9 cellular contexts compared by ENCODE assay signal in the genomic region with DNA sequence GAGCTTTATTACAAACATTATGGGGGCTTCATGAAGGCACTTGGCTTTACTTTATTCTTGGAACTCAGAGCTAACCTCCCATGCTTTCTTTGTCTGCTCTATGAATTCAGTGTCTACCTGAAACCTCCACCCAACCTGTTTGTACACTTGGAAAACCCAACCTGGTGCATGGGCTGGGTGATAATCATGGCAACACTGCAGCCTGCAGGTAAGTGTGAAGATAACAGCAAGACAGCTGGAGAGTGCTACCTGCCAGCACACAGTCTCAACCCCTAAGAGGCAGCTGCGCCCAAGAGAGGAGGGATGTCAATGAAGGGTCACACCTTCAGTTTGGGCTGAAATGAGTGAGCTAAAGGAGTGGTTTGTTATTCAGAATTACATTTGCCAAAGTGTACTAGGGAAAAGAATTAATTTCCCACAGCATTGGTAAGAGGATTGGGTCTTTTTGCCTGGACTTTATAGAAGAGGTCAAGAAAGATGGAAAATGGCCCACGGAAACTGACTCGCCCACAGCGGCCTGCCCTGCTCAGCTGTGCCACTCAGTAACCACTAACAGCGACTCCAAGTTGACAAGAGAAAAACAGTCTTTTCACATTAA. TPM values are rescaled to one million over a fixed set of nuclear protein-coding genes. Genes with fewer than 3 reads are reported as not detected.
DNase-seq lines count a peak whose midpoint lies in the region; ATAC-seq and TF ChIP-seq lines count a peak whose summit lies in the region.
"Had no signal": no experiment of that assay in that cellular context is flagged by ENCODE, and none has a peak within 500 bp of the region (broad histone marks: within the 10 kb centered on the region; RNA-seq: fewer than 3 reads in every experiment).

No MANE protein-coding gene starts in this region.

- no peak overlapping the region for H4K91ac ChIP-seq in trophoblast cell (ENCODE audit: low read depth, low read length)

- no peak overlapping the region for H2BK5ac ChIP-seq in trophoblast cell (ENCODE audit: low read depth, low read length, poor library complexity)

- no peak overlapping the region for H4K8ac ChIP-seq in trophoblast cell (ENCODE audit: low read depth, low read length)

- no peak overlapping the region for H3K14ac ChIP-seq in trophoblast cell (ENCODE audit: low read length)

- ATAC-seq in HG03565 (IDR thresholded peaks at IDR 0.05; ENCODE audit: unreplicated experiment) = no peak

- H3K36me3 ChIP-seq in trophoblast cell (ENCODE audit: control insufficient read depth in 1 of 2, insufficient read depth in 2 of 2, low read length in 2 of 2) = no peaks in the 10 kb centered on the region
- H3K36me3 ChIP-seq in effector memory CD4-positive, alpha-beta T cell (ENCODE audit: control insufficient read depth, insufficient read depth, low read length) = no peaks in the 10 kb centered on the region

- no peak overlapping the region for H3K18ac ChIP-seq in trophoblast cell (ENCODE audit: low read length)

- no peak overlapping the region for H3K9ac ChIP-seq in trophoblast cell (ENCODE audit: low read length)

- H2BK120ac ChIP-seq in trophoblast cell (ENCODE audit: insufficient read depth, low read length, poor library complexity) = no peak overlapping the region

- no peak overlapping the region for H3K23ac ChIP-seq in trophoblast cell (ENCODE audit: low read length)

- no peak overlapping the region for H2BK12ac ChIP-seq in trophoblast cell (ENCODE audit: low read length)

- no peaks in the 10 kb centered on the region for H3K79me1 ChIP-seq in trophoblast cell (ENCODE audit: low read length)

- H3K4me1 ChIP-seq in trophoblast cell (ENCODE audit: control insufficient read depth in 1 of 2, insufficient read depth in 2 of 2, low read length in 2 of 2) = peaks cover 5 to 6% of the 10 kb centered on the region in 2 experiments
- H3K4me1 ChIP-seq in effector memory CD4-positive, alpha-beta T cell (ENCODE audit: control insufficient read depth, insufficient read depth, low read length, poor library complexity, severe bottlenecking) = no peaks in the 10 kb centered on the region

- no peak overlapping the region for H3K4me2 ChIP-seq in trophoblast cell (ENCODE audit: low read length)

- WGBS in trophoblast cell (ENCODE audit: extremely low coverage, insufficient coverage, insufficient read length) = no CpG with 5 or more reads among the region's 5 CpGs

- no peak overlapping the region for H2AK5ac ChIP-seq in trophoblast cell (ENCODE audit: low read length)

- H3K27me3 ChIP-seq in trophoblast cell (ENCODE audit: insufficient read depth, low read length) = no peaks in the 10 kb centered on the region
- H3K27me3 ChIP-seq in effector memory CD4-positive, alpha-beta T cell (replicated peaks; ENCODE audit: control insufficient read depth, insufficient read depth, low read length, poor library complexity, severe bottlenecking) = no peaks in the 10 kb centered on the region

- H3K9me3 ChIP-seq in trophoblast cell (ENCODE audit: insufficient read depth, low read depth, low read length) = no peaks in the 10 kb centered on the region
- H3K9me3 ChIP-seq in effector memory CD4-positive, alpha-beta T cell (ENCODE audit: control insufficient read depth, low read length) = no peaks in the 10 kb centered on the region

- no peak overlapping the region for H4K12ac ChIP-seq in trophoblast cell (ENCODE audit: low read depth, low read length)

- DNase-seq in NCI-H226 (peak; percentile 42), epithelial cell of esophagus (ENCODE audit: low read depth) (peak; percentile 93), trophoblast cell (peak; percentile 78 to 91), SK-N-DZ (ENCODE audit: low spot score) (no peak), NCI-H128 (lab: John Stamatoyannopoulos, UW; ENCODE audit: unreplicated experiment) (no peak)
- no peak for DNase-seq in effector memory CD4-positive, alpha-beta T cell
- DNase-seq: midbrain had no signal

- H2AFZ ChIP-seq in trophoblast cell (ENCODE audit: insufficient read depth, low read length, poor library complexity) = no peak overlapping the region

- H3K79me2 ChIP-seq in trophoblast cell (ENCODE audit: control insufficient read depth, insufficient read depth, low read length, poor library complexity) = no peaks in the 10 kb centered on the region

- H3K4me3 ChIP-seq in epithelial cell of esophagus (ENCODE audit: low read length) = no peak overlapping the region
- no peak overlapping the region for H3K4me3 ChIP-seq in trophoblast cell (ENCODE audit: low read depth, low read length)
- no peak overlapping the region for H3K4me3 ChIP-seq in effector memory CD4-positive, alpha-beta T cell (ENCODE audit: insufficient read depth, low read depth, low read length, poor library complexity, severe bottlenecking)

- H3K4ac ChIP-seq in trophoblast cell (ENCODE audit: low read depth, low read length) = no peak overlapping the region

- TF ChIP-seq CTCF in GM12874 (IDR thresholded peaks at IDR 0.05; ENCODE audit: insufficient read depth, low read depth, low read length) (peak; percentile 6; the same call in 1 of the 2 replicates), epithelial cell of esophagus (IDR thresholded peaks at IDR 0.05; ENCODE audit: insufficient read depth, low read depth, low read length, missing control alignments) (peak; percentile 89)

- H3K27ac ChIP-seq in trophoblast cell (ENCODE audit: low read depth, low read length) = no peak overlapping the region
- no peak overlapping the region for H3K27ac ChIP-seq in effector memory CD4-positive, alpha-beta T cell (ENCODE audit: insufficient read depth, low read length, poor library complexity, severe bottlenecking)

RNA-seq across cellular contexts. Expression of a gene that starts 24.4 kb away (rescaled TPM):
- not detected in 2 replicates for polyA plus RNA-seq in trophoblast cell (2013)
- polyA plus RNA-seq in SK-N-DZ (2014; cell fraction: cytosol; rRNA removed) = not detected in 2 replicates
- not detected in 2 replicates for polyA plus RNA-seq in SK-N-DZ (2014; cell fraction: nucleus; rRNA removed)

RNA-seq across cellular contexts. Expression of a gene that starts 53.0 kb away (rescaled TPM):
- 1.0 and 1.1 TPM in 2 replicates for polyA plus RNA-seq in trophoblast cell (2013)
- polyA plus RNA-seq in SK-N-DZ (2014; cell fraction: cytosol; rRNA removed) = not detected in 2 replicates
- not detected in 2 replicates for polyA plus RNA-seq in SK-N-DZ (2014; cell fraction: nucleus; rRNA removed)

Comparison
In these comparisons a context has a peak if more than half of its experiments do, and no peak if none do; other contexts are left out.
1. DNase-seq: peak in NCI-H226 (single experiment), epithelial cell of esophagus (single experiment) and trophoblast cell (2 of 2); none in SK-N-DZ (single experiment), NCI-H128 (single experiment) and effector memory CD4-positive, alpha-beta T cell (0 of 3).